1 cellular context compared by ENCODE assay signal in the genomic region with DNA sequence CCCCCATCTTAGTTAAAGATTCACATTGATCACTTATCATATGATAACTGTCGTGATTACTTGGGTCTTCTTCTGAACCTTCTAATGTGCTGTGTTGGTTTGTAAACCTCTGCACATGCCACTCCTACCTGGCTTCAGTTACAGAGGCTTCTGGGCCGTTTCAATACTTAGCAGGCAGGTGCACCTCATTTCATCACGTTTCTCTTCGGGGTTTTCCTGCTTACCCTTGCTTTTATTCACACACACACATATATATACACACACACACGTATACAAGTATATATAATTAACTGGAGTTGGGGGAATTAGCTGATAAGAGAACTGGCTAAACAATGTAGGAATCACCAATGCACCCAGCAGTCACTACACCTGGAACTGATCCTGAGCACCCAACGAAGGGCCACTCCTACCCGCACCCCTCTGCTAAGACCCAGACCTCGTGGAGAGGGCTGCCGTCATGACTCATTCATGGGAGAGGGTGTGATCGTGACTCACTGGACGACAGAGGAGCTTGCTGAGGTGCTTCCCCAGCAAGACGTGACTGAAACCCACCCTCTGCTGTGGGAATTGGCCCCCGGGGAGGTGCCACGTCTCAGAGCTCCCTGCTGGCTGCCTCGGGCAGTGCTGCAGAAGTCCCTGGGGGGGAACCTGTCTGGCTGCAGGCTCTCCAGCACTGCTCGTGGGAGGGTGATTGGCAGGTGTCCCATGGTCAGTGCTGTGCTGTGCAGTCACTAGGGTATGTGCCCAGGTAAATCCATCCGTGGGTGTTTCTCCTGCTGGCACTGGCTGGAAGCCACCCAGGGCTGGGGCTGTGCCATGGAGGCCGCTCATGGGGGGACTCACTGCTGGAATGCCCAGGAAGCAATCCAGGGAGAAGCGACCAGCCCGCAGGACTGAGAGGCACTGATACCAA.
TF ChIP-seq lines count a peak whose summit lies in the region.

No MANE protein-coding gene starts in this region.

TF ChIP-seq in HEK293, 187 proteins besides CTCF, POLR2A, EP300 and RAD21 (continued from another document):
- TF ChIP-seq EGR2 (tag by site-specific recombination; IDR thresholded peaks at IDR 0.05; ENCODE audit: low read depth), result peak; percentile 37; the same call in 1 of the 2 replicates
- TF ChIP-seq, protein P1, sequence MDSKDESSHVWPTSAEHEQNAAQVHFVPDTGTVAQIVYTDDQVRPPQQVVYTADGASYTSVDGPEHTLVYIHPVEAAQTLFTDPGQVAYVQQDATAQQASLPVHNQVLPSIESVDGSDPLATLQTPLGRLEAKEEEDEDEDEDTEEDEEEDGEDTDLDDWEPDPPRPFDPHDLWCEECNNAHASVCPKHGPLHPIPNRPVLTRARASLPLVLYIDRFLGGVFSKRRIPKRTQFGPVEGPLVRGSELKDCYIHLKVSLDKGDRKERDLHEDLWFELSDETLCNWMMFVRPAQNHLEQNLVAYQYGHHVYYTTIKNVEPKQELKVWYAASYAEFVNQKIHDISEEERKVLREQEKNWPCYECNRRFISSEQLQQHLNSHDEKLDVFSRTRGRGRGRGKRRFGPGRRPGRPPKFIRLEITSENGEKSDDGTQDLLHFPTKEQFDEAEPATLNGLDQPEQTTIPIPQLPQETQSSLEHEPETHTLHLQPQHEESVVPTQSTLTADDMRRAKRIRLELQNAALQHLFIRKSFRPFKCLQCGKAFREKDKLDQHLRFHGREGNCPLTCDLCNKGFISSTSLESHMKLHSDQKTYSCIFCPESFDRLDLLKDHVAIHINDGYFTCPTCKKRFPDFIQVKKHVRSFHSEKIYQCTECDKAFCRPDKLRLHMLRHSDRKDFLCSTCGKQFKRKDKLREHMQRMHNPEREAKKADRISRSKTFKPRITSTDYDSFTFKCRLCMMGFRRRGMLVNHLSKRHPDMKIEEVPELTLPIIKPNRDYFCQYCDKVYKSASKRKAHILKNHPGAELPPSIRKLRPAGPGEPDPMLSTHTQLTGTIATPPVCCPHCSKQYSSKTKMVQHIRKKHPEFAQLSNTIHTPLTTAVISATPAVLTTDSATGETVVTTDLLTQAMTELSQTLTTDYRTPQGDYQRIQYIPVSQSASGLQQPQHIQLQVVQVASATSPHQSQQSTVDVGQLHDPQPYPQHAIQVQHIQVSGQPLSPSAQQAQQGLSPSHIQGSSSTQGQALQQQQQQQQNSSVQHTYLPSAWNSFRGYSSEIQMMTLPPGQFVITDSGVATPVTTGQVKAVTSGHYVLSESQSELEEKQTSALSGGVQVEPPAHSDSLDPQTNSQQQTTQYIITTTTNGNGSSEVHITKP (tag by site-specific recombination; IDR thresholded peaks at IDR 0.05), result peak; percentile 74
- peak; percentile 49; the same call in 1 of the 2 replicates for TF ChIP-seq KLF16 (tag by site-specific recombination; IDR thresholded peaks at IDR 0.05)
- TF ChIP-seq ZNF596 (tag by site-specific recombination; IDR thresholded peaks at IDR 0.05), result no peak
- TF ChIP-seq ZNF791 (tag by site-specific recombination; IDR thresholded peaks at IDR 0.05), result no peak
- TF ChIP-seq KLF9 (tag by site-specific recombination; IDR thresholded peaks at IDR 0.05; ENCODE audit: low read depth), result no peak
- TF ChIP-seq, protein P2, sequence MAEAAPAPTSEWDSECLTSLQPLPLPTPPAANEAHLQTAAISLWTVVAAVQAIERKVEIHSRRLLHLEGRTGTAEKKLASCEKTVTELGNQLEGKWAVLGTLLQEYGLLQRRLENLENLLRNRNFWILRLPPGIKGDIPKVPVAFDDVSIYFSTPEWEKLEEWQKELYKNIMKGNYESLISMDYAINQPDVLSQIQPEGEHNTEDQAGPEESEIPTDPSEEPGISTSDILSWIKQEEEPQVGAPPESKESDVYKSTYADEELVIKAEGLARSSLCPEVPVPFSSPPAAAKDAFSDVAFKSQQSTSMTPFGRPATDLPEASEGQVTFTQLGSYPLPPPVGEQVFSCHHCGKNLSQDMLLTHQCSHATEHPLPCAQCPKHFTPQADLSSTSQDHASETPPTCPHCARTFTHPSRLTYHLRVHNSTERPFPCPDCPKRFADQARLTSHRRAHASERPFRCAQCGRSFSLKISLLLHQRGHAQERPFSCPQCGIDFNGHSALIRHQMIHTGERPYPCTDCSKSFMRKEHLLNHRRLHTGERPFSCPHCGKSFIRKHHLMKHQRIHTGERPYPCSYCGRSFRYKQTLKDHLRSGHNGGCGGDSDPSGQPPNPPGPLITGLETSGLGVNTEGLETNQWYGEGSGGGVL (tag by site-specific recombination; IDR thresholded peaks at IDR 0.05), result peak; percentile 63; the same call in 1 of the 2 replicates
- TF ChIP-seq, protein P3, sequence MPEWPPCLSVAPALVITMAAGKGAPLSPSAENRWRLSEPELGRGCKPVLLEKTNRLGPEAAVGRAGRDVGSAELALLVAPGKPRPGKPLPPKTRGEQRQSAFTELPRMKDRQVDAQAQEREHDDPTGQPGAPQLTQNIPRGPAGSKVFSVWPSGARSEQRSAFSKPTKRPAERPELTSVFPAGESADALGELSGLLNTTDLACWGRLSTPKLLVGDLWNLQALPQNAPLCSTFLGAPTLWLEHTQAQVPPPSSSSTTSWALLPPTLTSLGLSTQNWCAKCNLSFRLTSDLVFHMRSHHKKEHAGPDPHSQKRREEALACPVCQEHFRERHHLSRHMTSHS (tag by site-specific recombination; IDR thresholded peaks at IDR 0.05), result no peak
- TF ChIP-seq ZBTB48 (tag by site-specific recombination; IDR thresholded peaks at IDR 0.05), result no peak
- TF ChIP-seq ZNF174 (tag by site-specific recombination; IDR thresholded peaks at IDR 0.05), result no peak
- TF ChIP-seq KLF1 (tag by site-specific recombination; IDR thresholded peaks at IDR 0.05), result peak; percentile 58
- TF ChIP-seq, protein P4, sequence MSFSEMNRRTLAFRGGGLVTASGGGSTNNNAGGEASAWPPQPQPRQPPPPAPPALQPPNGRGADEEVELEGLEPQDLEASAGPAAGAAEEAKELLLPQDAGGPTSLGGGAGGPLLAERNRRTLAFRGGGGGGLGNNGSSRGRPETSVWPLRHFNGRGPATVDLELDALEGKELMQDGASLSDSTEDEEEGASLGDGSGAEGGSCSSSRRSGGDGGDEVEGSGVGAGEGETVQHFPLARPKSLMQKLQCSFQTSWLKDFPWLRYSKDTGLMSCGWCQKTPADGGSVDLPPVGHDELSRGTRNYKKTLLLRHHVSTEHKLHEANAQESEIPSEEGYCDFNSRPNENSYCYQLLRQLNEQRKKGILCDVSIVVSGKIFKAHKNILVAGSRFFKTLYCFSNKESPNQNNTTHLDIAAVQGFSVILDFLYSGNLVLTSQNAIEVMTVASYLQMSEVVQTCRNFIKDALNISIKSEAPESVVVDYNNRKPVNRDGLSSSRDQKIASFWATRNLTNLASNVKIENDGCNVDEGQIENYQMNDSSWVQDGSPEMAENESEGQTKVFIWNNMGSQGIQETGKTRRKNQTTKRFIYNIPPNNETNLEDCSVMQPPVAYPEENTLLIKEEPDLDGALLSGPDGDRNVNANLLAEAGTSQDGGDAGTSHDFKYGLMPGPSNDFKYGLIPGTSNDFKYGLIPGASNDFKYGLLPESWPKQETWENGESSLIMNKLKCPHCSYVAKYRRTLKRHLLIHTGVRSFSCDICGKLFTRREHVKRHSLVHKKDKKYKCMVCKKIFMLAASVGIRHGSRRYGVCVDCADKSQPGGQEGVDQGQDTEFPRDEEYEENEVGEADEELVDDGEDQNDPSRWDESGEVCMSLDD (tag by site-specific recombination; IDR thresholded peaks at IDR 0.05), result 0 out of 2 replicates have a peak, but pooled peaks have one; percentile 44
- TF ChIP-seq, protein P5, sequence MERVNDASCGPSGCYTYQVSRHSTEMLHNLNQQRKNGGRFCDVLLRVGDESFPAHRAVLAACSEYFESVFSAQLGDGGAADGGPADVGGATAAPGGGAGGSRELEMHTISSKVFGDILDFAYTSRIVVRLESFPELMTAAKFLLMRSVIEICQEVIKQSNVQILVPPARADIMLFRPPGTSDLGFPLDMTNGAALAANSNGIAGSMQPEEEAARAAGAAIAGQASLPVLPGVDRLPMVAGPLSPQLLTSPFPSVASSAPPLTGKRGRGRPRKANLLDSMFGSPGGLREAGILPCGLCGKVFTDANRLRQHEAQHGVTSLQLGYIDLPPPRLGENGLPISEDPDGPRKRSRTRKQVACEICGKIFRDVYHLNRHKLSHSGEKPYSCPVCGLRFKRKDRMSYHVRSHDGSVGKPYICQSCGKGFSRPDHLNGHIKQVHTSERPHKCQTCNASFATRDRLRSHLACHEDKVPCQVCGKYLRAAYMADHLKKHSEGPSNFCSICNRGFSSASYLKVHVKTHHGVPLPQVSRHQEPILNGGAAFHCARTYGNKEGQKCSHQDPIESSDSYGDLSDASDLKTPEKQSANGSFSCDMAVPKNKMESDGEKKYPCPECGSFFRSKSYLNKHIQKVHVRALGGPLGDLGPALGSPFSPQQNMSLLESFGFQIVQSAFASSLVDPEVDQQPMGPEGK (tag by site-specific recombination; IDR thresholded peaks at IDR 0.05), result peak; percentile 84
- TF ChIP-seq ZNF311 (tag by site-specific recombination; IDR thresholded peaks at IDR 0.05; ENCODE audit: borderline replicate concordance), result no peak
- peak; percentile 51; the same call in 1 of the 2 replicates for TF ChIP-seq ZNF629 (tag by site-specific recombination; IDR thresholded peaks at IDR 0.05)
- peak; percentile 42; the same call in 1 of the 2 replicates for TF ChIP-seq ZNF184 (tag by site-specific recombination; IDR thresholded peaks at IDR 0.05)
- peak; percentile 98 for TF ChIP-seq GLIS1 (tag by site-specific recombination; IDR thresholded peaks at IDR 0.05)
- TF ChIP-seq, protein P6, sequence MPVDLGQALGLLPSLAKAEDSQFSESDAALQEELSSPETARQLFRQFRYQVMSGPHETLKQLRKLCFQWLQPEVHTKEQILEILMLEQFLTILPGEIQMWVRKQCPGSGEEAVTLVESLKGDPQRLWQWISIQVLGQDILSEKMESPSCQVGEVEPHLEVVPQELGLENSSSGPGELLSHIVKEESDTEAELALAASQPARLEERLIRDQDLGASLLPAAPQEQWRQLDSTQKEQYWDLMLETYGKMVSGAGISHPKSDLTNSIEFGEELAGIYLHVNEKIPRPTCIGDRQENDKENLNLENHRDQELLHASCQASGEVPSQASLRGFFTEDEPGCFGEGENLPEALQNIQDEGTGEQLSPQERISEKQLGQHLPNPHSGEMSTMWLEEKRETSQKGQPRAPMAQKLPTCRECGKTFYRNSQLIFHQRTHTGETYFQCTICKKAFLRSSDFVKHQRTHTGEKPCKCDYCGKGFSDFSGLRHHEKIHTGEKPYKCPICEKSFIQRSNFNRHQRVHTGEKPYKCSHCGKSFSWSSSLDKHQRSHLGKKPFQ (tag by site-specific recombination; IDR thresholded peaks at IDR 0.05), result peak; percentile 10; the same call in 1 of the 2 replicates
- peak; percentile 79 for TF ChIP-seq ZNF341 (tag by site-specific recombination; IDR thresholded peaks at IDR 0.05; ENCODE audit: low read depth)
- TF ChIP-seq ZNF600 (tag by site-specific recombination; IDR thresholded peaks at IDR 0.05), result peak; percentile 28; the same call in 1 of the 2 replicates
- TF ChIP-seq YY1 (tag by site-specific recombination; IDR thresholded peaks at IDR 0.05), result no peak
- peak; percentile 35; the same call in 1 of the 2 replicates for TF ChIP-seq ZNF394 (tag by site-specific recombination; IDR thresholded peaks at IDR 0.05; ENCODE audit: borderline replicate concordance)
- TF ChIP-seq ZIC2 (tag by site-specific recombination; IDR thresholded peaks at IDR 0.05), result peak; percentile 99
- TF ChIP-seq SP7 (tag by site-specific recombination; IDR thresholded peaks at IDR 0.05), result peak; percentile 78
- TF ChIP-seq ZNF473 (tag by site-specific recombination; IDR thresholded peaks at IDR 0.05), result no peak
- 0 out of 2 replicates have a peak, but pooled peaks have one; percentile 18 for TF ChIP-seq ZBTB20 (tag by site-specific recombination; IDR thresholded peaks at IDR 0.05)
- TF ChIP-seq, protein P7, sequence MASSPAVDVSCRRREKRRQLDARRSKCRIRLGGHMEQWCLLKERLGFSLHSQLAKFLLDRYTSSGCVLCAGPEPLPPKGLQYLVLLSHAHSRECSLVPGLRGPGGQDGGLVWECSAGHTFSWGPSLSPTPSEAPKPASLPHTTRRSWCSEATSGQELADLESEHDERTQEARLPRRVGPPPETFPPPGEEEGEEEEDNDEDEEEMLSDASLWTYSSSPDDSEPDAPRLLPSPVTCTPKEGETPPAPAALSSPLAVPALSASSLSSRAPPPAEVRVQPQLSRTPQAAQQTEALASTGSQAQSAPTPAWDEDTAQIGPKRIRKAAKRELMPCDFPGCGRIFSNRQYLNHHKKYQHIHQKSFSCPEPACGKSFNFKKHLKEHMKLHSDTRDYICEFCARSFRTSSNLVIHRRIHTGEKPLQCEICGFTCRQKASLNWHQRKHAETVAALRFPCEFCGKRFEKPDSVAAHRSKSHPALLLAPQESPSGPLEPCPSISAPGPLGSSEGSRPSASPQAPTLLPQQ (tag by site-specific recombination; IDR thresholded peaks at IDR 0.05), result 0 out of 2 replicates have a peak, but pooled peaks have one; percentile 12
- no peak for TF ChIP-seq ZNF701 (tag by site-specific recombination; IDR thresholded peaks at IDR 0.05)
- TF ChIP-seq, protein P8, sequence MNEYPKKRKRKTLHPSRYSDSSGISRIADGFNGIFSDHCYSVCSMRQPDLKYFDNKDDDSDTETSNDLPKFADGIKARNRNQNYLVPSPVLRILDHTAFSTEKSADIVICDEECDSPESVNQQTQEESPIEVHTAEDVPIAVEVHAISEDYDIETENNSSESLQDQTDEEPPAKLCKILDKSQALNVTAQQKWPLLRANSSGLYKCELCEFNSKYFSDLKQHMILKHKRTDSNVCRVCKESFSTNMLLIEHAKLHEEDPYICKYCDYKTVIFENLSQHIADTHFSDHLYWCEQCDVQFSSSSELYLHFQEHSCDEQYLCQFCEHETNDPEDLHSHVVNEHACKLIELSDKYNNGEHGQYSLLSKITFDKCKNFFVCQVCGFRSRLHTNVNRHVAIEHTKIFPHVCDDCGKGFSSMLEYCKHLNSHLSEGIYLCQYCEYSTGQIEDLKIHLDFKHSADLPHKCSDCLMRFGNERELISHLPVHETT (tag by site-specific recombination; IDR thresholded peaks at IDR 0.05), result peak; percentile 48; the same call in 1 of the 2 replicates
- 0 out of 2 replicates have a peak, but pooled peaks have one; percentile 23 for TF ChIP-seq ZFP37 (tag by site-specific recombination; IDR thresholded peaks at IDR 0.05)
- TF ChIP-seq ZNF324 (tag by site-specific recombination; IDR thresholded peaks at IDR 0.05), result peak; percentile 68; the same call in 1 of the 2 replicates
- peak; percentile 94 for TF ChIP-seq ZNF423 (tag by site-specific recombination; IDR thresholded peaks at IDR 0.05)
